1 cellular context compared by ENCODE assay signal in the genomic region with DNA sequence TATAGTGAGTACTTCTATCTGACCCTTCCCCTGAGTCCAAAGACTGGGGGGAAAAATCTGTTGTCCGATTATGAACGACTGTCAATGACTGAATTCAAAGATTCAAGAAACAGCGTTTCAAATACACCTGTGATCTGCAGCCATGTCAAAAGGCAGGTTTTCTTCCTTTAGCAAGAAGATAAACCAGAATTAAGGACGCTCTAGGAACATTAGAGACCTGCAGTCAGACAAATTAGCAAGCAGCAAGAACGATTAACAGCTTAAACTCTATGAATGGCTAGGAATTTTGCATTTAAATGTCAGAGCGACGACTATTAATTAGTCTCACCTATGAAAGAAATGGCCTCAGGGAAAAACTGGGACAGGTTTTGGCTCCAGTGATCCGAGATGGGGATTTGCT.
TF ChIP-seq lines count a peak whose summit lies in the region.

No MANE protein-coding gene starts in this region.

TF ChIP-seq in GM23338, 12 proteins besides CTCF, POLR2A, EP300 and RAD21 (continued from another document):
- TF ChIP-seq, protein P1, sequence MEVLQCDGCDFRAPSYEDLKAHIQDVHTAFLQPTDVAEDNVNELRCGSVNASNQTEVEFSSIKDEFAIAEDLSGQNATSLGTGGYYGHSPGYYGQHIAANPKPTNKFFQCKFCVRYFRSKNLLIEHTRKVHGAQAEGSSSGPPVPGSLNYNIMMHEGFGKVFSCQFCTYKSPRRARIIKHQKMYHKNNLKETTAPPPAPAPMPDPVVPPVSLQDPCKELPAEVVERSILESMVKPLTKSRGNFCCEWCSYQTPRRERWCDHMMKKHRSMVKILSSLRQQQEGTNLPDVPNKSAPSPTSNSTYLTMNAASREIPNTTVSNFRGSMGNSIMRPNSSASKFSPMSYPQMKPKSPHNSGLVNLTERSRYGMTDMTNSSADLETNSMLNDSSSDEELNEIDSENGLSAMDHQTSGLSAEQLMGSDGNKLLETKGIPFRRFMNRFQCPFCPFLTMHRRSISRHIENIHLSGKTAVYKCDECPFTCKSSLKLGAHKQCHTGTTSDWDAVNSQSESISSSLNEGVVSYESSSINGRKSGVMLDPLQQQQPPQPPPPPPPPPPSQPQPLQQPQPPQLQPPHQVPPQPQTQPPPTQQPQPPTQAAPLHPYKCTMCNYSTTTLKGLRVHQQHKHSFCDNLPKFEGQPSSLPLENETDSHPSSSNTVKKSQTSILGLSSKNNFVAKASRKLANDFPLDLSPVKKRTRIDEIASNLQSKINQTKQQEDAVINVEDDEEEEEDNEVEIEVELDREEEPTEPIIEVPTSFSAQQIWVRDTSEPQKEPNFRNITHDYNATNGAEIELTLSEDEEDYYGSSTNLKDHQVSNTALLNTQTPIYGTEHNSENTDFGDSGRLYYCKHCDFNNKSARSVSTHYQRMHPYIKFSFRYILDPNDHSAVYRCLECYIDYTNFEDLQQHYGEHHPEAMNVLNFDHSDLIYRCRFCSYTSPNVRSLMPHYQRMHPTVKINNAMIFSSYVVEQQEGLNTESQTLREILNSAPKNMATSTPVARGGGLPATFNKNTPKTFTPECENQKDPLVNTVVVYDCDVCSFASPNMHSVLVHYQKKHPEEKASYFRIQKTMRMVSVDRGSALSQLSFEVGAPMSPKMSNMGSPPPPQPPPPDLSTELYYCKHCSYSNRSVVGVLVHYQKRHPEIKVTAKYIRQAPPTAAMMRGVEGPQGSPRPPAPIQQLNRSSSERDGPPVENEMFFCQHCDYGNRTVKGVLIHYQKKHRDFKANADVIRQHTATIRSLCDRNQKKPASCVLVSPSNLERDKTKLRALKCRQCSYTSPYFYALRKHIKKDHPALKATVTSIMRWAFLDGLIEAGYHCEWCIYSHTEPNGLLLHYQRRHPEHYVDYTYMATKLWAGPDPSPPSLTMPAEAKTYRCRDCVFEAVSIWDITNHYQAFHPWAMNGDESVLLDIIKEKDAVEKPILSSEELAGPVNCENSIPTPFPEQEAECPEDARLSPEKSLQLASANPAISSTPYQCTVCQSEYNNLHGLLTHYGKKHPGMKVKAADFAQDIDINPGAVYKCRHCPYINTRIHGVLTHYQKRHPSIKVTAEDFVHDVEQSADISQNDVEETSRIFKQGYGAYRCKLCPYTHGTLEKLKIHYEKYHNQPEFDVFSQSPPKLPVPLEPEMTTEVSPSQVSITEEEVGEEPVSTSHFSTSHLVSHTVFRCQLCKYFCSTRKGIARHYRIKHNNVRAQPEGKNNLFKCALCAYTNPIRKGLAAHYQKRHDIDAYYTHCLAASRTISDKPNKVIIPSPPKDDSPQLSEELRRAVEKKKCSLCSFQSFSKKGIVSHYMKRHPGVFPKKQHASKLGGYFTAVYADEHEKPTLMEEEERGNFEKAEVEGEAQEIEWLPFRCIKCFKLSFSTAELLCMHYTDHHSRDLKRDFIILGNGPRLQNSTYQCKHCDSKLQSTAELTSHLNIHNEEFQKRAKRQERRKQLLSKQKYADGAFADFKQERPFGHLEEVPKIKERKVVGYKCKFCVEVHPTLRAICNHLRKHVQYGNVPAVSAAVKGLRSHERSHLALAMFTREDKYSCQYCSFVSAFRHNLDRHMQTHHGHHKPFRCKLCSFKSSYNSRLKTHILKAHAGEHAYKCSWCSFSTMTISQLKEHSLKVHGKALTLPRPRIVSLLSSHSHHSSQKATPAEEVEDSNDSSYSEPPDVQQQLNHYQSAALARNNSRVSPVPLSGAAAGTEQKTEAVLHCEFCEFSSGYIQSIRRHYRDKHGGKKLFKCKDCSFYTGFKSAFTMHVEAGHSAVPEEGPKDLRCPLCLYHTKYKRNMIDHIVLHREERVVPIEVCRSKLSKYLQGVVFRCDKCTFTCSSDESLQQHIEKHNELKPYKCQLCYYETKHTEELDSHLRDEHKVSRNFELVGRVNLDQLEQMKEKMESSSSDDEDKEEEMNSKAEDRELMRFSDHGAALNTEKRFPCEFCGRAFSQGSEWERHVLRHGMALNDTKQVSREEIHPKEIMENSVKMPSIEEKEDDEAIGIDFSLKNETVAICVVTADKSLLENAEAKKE (CRISPR knock-in tag; IDR thresholded peaks at IDR 0.05) = no peak
TF ChIP-seq in GM23338: peak in this region for 3.
